Comparison of ENCODE assay signal across 8 cellular contexts in the genomic region with DNA sequence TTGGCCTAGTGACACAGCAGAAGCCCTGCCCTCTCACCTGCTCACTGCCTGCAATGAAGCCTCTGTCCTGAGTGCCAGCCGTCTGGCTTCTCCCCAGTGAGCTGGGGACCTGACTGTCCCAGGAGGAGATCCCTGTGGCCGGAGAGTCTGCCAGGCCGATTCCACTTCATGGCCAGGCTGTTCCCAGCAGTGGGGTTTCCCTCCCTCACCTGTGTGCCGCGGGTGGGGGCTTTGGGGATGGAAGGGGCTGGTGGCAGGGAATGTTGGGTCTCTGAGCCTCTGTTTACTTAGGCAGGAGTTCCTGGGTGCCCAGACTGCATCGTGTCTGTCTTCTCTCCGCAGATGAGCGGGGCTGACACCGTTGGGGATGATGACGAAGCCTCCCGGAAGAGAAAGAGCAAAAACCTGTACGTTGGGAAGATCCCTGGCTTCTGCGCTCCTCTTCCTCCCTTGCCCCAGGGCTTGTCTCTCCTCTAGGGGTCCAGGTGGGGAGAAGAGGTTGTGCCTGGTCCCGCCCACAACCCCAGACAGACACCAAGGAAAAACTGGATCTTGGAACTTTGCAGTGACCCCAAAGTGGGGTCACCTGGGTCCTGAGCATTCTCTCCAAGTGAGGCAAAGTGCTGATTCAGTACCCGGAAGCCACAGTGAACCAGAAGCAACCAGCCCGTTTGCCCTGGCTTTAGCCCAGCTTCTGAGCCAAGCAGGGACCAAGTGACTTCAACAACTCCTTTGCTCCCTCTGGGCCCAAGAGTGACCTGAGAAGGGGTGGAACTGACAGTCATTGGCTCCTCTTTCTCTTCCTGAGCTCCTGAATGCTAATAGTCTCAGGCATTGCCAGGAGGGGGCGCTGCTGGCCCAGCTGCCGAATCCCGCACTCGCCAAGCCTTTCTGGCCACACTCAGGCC.
A peak's percentile ranks its signal among the peaks of the same experiment; 100 is the strongest.
DNase-seq lines count a peak whose midpoint lies in the region; ATAC-seq and TF ChIP-seq lines count a peak whose summit lies in the region.

No MANE protein-coding gene starts in this region.

- peak; percentile 79 to 99 (median 95) for TF ChIP-seq CTCF in dorsolateral prefrontal cortex (IDR thresholded peaks at IDR 0.05 in 54 of 56, conservative IDR thresholded peaks at IDR 0.05 in 2 of 56; ENCODE audit: low read depth in 1 of 56, partially characterized antibody in 56 of 56)

- H3K27me3 ChIP-seq in dorsolateral prefrontal cortex: no peaks in the 10 kb centered on the region

- H3K9me3 Mint-ChIP-seq in activated CD4-positive, alpha-beta T cell treated with anti-CD3 and anti-CD28 coated beads for 36 hours (ENCODE audit: low read depth): no peaks in the 10 kb centered on the region

- no peak overlapping the region for H3K4me3 Mint-ChIP-seq in activated CD4-positive, alpha-beta T cell treated with anti-CD3 and anti-CD28 coated beads for 36 hours

- CTCF ChIA-PET in activated CD4-positive, alpha-beta T cell treated with anti-CD3 and anti-CD28 coated beads for 36 hours (lab: Charles Lee): interaction anchor here (0.6 to 15.9 kb wide), 46 partner anchors 9 to 316 kb away, joined by 3 to 502 read pairs (median 4); partner anchors contain the start of genes C9orf43, CDC26, POLE3 and PRPF4

- no peak overlapping the region for H3K4me3 ChIP-seq in dorsolateral prefrontal cortex

- POLR2A ChIA-PET in activated CD4-positive, alpha-beta T cell treated with anti-CD3 and anti-CD28 coated beads for 36 hours (lab: Charles Lee): interaction anchor here (0.6 to 1.1 kb wide), 4 partner anchors 23 to 181 kb away, joined by 3 to 5 read pairs (median 3); partner anchors contain the start of genes C9orf43 and POLE3

- no peak overlapping the region for H3K27ac Mint-ChIP-seq in activated CD4-positive, alpha-beta T cell treated with anti-CD3 and anti-CD28 coated beads for 36 hours

- peak overlapping the region in 35 of 59 donors; percentile 0 to 69 (median 38) for H3K27ac ChIP-seq in dorsolateral prefrontal cortex

- H3K36me3 Mint-ChIP-seq in activated CD4-positive, alpha-beta T cell treated with anti-CD3 and anti-CD28 coated beads for 36 hours (ENCODE audit: low read depth): peaks cover 34% of the 10 kb centered on the region

- peak; percentile 42 for ATAC-seq in HG02763 (IDR thresholded peaks at IDR 0.05; ENCODE audit: unreplicated experiment)
- peak; percentile 74 for ATAC-seq in activated CD4-positive, alpha-beta T cell treated with anti-CD3 and anti-CD28 coated beads for 36 hours

- H3K4me1 Mint-ChIP-seq in activated CD4-positive, alpha-beta T cell treated with anti-CD3 and anti-CD28 coated beads for 36 hours: peaks cover 40% of the 10 kb centered on the region

- DNase-seq in NCI-H2081 (lab: John Stamatoyannopoulos, UW): peak; percentile 40 to 60
- no peak for DNase-seq in NCI-H2081 treated with DMSO at 0.1 percent for 48 hours (lab: John Stamatoyannopoulos, UW)
- DNase-seq in NCI-H345 (lab: John Stamatoyannopoulos, UW): peak; percentile 58
- peak; percentile 89 for DNase-seq in activated CD4-positive, alpha-beta T cell treated with anti-CD3 and anti-CD28 coated beads for 36 hours
- DNase-seq in dorsolateral prefrontal cortex: peak; percentile 44 to 92 (median 86)
- DNase-seq in lung microvascular endothelial cell (ENCODE audit: low read depth in 2 of 2): peak; percentile 82 to 85
- peak; percentile 90 for DNase-seq in stimulated activated CD8-positive, alpha-beta memory T cell treated with anti-CD3 and anti-CD28 coated beads, Interleukin-4, amount 100 ng/mL, for 48 hours

- no peaks in the 10 kb centered on the region for H3K27me3 Mint-ChIP-seq in activated CD4-positive, alpha-beta T cell treated with anti-CD3 and anti-CD28 coated beads for 36 hours

- intact Hi-C loops in activated CD4-positive, alpha-beta T cell treated with anti-CD3 and anti-CD28 coated beads for 36 hours (cut with DNase I, micrococcal nuclease): loop anchor here (1.0 to 2.0 kb wide), 2 partner anchors 64 to 144 kb away; no protein-coding TSS in a partner anchor
- intact Hi-C loops in dorsolateral prefrontal cortex (cut with DNase I): loop anchor here (1.0 to 10.0 kb wide), 2 partner anchors 64 to 316 kb away; partner anchors contain the start of genes CDC26 (in 1 of the 2) and PRPF4 (in 1 of the 2)
